In the genomic region with DNA sequence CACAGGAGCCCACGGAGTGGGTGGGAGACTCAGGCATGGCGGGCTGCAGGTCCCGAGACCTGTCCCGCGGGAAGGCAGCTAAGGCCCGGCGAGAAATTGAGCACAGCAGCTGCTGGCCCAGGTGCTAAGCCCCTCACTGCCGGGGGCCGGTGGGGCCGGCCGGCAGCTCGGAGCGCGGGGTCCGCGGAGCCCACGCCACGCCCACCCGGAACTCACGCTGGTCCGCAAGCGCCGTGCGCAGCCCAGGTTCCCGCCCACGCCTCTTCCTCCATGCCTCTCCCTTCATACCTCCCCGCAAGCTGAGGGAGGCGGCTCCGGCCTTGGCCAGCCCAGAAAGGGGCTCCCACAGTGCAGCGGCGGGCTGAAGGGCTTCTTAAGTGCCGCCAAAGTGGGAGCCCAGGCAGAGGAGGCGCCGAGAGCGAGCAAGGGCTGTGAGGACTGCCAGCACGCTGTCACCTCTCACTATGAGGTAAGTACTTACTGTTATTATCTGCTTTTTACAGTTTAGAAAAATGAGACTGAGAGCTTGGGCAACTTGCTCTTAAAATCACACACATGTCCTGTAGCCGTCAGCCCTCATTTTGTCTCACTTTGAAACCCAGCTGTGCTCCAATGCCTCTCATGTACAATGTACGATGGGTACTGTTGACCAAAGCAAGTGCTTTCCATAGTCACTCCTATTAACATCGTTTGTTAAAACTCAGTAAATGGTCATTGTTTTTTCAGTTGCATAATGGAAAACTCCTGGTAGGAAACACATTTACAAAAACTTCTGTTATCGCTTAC, we compare ENCODE assay signal across 1 cellular context.
A peak's percentile ranks its signal among the peaks of the same experiment; 100 is the strongest.
TF ChIP-seq lines count a peak whose summit lies in the region.

No MANE protein-coding gene starts in this region.

TF ChIP-seq in K562, 482 proteins besides CTCF, POLR2A, EP300 and RAD21 (continues in another document):
- no peak for TF ChIP-seq DACH1 (IDR thresholded peaks at IDR 0.05; ENCODE audit: partially characterized antibody)
- TF ChIP-seq, protein P1, sequence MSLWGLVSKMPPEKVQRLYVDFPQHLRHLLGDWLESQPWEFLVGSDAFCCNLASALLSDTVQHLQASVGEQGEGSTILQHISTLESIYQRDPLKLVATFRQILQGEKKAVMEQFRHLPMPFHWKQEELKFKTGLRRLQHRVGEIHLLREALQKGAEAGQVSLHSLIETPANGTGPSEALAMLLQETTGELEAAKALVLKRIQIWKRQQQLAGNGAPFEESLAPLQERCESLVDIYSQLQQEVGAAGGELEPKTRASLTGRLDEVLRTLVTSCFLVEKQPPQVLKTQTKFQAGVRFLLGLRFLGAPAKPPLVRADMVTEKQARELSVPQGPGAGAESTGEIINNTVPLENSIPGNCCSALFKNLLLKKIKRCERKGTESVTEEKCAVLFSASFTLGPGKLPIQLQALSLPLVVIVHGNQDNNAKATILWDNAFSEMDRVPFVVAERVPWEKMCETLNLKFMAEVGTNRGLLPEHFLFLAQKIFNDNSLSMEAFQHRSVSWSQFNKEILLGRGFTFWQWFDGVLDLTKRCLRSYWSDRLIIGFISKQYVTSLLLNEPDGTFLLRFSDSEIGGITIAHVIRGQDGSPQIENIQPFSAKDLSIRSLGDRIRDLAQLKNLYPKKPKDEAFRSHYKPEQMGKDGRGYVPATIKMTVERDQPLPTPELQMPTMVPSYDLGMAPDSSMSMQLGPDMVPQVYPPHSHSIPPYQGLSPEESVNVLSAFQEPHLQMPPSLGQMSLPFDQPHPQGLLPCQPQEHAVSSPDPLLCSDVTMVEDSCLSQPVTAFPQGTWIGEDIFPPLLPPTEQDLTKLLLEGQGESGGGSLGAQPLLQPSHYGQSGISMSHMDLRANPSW (CRISPR knock-in tag; IDR thresholded peaks at IDR 0.05): no peak
- no peak for TF ChIP-seq HNRNPH1 (optimal IDR thresholded peaks at IDR 0.05; ENCODE audit: low read depth, low read length)
- TF ChIP-seq ZNF77 (CRISPR knock-in tag; IDR thresholded peaks at IDR 0.05): no peak
- TF ChIP-seq ZNF644 (tag; IDR thresholded peaks at IDR 0.05; ENCODE audit: low read depth): peak; percentile 49; the same call in 1 of the 2 replicates
- peak; percentile 21; the same call in 1 of the 2 replicates for TF ChIP-seq NFIC (IDR thresholded peaks at IDR 0.05)
- no peak for TF ChIP-seq CCNT2 (IDR thresholded peaks at IDR 0.05; ENCODE audit: borderline replicate concordance, extremely low read depth, insufficient read length, low read depth, low read length)
- TF ChIP-seq ZKSCAN1 (IDR thresholded peaks at IDR 0.05; ENCODE audit: low read depth, low read length): no peak
- TF ChIP-seq ZNF232 (CRISPR knock-in tag; IDR thresholded peaks at IDR 0.05): no peak
- no peak for TF ChIP-seq SLC30A9 (CRISPR knock-in tag; IDR thresholded peaks at IDR 0.05)
- TF ChIP-seq ZNF764 (CRISPR knock-in tag; IDR thresholded peaks at IDR 0.05; ENCODE audit: low read depth): no peak
- TF ChIP-seq ZNF316 (IDR thresholded peaks at IDR 0.05): no peak
- no peak for TF ChIP-seq RFX7 (CRISPR knock-in tag; IDR thresholded peaks at IDR 0.05)
- TF ChIP-seq, protein P2, sequence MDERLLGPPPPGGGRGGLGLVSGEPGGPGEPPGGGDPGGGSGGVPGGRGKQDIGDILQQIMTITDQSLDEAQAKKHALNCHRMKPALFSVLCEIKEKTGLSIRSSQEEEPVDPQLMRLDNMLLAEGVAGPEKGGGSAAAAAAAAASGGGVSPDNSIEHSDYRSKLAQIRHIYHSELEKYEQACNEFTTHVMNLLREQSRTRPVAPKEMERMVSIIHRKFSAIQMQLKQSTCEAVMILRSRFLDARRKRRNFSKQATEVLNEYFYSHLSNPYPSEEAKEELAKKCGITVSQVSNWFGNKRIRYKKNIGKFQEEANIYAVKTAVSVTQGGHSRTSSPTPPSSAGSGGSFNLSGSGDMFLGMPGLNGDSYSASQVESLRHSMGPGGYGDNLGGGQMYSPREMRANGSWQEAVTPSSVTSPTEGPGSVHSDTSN (CRISPR knock-in tag; IDR thresholded peaks at IDR 0.05; ENCODE audit: low read depth): no peak
- TF ChIP-seq, protein P2 (tag; conservative IDR thresholded peaks at IDR 0.05; ENCODE audit: low read depth): no peak
- TF ChIP-seq HNRNPL (IDR thresholded peaks at IDR 0.05; ENCODE audit: low read depth, low read length): no peak
- peak in 1 of 2 experiments; percentile 46; a peak in 1 of 4 replicates for TF ChIP-seq TRIM24 (IDR thresholded peaks at IDR 0.05)
- peak; percentile 33 for TF ChIP-seq PHF20 (IDR thresholded peaks at IDR 0.05; ENCODE audit: partially characterized antibody)
- no peak for TF ChIP-seq RBM39 (optimal IDR thresholded peaks at IDR 0.05; ENCODE audit: low read depth, low read length)
- TF ChIP-seq TBP (optimal IDR thresholded peaks at IDR 0.05; ENCODE audit: low read depth, low read length): peak; percentile 21
- TF ChIP-seq TSC22D4 (tag; IDR thresholded peaks at IDR 0.05): no peak
- no peak for TF ChIP-seq PHTF2 (CRISPR knock-in tag; IDR thresholded peaks at IDR 0.05)
- TF ChIP-seq NELFE (IDR thresholded peaks at IDR 0.05; ENCODE audit: insufficient read depth, insufficient read length): no peak
- peak; percentile 42; the same call in 1 of the 2 replicates for TF ChIP-seq GATAD2A (IDR thresholded peaks at IDR 0.05)
- TF ChIP-seq RBM17 (IDR thresholded peaks at IDR 0.05; ENCODE audit: borderline replicate concordance, low read depth, low read length): no peak
- TF ChIP-seq SRSF3 (IDR thresholded peaks at IDR 0.05; ENCODE audit: insufficient read depth, low read length): no peak
- TF ChIP-seq, protein P3, sequence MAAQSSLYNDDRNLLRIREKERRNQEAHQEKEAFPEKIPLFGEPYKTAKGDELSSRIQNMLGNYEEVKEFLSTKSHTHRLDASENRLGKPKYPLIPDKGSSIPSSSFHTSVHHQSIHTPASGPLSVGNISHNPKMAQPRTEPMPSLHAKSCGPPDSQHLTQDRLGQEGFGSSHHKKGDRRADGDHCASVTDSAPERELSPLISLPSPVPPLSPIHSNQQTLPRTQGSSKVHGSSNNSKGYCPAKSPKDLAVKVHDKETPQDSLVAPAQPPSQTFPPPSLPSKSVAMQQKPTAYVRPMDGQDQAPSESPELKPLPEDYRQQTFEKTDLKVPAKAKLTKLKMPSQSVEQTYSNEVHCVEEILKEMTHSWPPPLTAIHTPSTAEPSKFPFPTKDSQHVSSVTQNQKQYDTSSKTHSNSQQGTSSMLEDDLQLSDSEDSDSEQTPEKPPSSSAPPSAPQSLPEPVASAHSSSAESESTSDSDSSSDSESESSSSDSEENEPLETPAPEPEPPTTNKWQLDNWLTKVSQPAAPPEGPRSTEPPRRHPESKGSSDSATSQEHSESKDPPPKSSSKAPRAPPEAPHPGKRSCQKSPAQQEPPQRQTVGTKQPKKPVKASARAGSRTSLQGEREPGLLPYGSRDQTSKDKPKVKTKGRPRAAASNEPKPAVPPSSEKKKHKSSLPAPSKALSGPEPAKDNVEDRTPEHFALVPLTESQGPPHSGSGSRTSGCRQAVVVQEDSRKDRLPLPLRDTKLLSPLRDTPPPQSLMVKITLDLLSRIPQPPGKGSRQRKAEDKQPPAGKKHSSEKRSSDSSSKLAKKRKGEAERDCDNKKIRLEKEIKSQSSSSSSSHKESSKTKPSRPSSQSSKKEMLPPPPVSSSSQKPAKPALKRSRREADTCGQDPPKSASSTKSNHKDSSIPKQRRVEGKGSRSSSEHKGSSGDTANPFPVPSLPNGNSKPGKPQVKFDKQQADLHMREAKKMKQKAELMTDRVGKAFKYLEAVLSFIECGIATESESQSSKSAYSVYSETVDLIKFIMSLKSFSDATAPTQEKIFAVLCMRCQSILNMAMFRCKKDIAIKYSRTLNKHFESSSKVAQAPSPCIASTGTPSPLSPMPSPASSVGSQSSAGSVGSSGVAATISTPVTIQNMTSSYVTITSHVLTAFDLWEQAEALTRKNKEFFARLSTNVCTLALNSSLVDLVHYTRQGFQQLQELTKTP (IDR thresholded peaks at IDR 0.05; ENCODE audit: low read depth in 1 of 2, partially characterized antibody in 2 of 2): peak in 1 of 2 experiments; percentile 69
- TF ChIP-seq ZFP30 (CRISPR knock-in tag; IDR thresholded peaks at IDR 0.05; ENCODE audit: borderline replicate concordance): no peak
- no peak for TF ChIP-seq ZNF583 (CRISPR knock-in tag; IDR thresholded peaks at IDR 0.05)
- TF ChIP-seq FOXK2 (conservative IDR thresholded peaks at IDR 0.05 in 1 of 2, IDR thresholded peaks at IDR 0.05 in 1 of 2; ENCODE audit: low read depth in 2 of 2): no peak
- peak; percentile 76 for TF ChIP-seq L3MBTL2 (IDR thresholded peaks at IDR 0.05)
- no peak for TF ChIP-seq RBM25 (IDR thresholded peaks at IDR 0.05; ENCODE audit: low read depth, low read length, severe bottlenecking)
- no peak for TF ChIP-seq BRF1 (IDR thresholded peaks at IDR 0.05; ENCODE audit: borderline replicate concordance, extremely low read depth, insufficient read length)
- no peak for TF ChIP-seq PYGO2 (tag; IDR thresholded peaks at IDR 0.05)
- TF ChIP-seq CBX3 (IDR thresholded peaks at IDR 0.05; ENCODE audit: borderline replicate concordance in 1 of 2, low read length in 2 of 2): no peak
- no peak for TF ChIP-seq MTA1 (IDR thresholded peaks at IDR 0.05; ENCODE audit: borderline replicate concordance)
- TF ChIP-seq NFRKB (IDR thresholded peaks at IDR 0.05; ENCODE audit: low read depth): peak; percentile 80
- no peak for TF ChIP-seq NFIX (CRISPR knock-in tag; IDR thresholded peaks at IDR 0.05; ENCODE audit: low read depth)
- TF ChIP-seq, protein P4, sequence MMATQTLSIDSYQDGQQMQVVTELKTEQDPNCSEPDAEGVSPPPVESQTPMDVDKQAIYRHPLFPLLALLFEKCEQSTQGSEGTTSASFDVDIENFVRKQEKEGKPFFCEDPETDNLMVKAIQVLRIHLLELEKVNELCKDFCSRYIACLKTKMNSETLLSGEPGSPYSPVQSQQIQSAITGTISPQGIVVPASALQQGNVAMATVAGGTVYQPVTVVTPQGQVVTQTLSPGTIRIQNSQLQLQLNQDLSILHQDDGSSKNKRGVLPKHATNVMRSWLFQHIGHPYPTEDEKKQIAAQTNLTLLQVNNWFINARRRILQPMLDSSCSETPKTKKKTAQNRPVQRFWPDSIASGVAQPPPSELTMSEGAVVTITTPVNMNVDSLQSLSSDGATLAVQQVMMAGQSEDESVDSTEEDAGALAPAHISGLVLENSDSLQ (IDR thresholded peaks at IDR 0.05): 0 out of 2 replicates have a peak, but pooled peaks have one; percentile 13
- no peak for TF ChIP-seq SMARCE1 (IDR thresholded peaks at IDR 0.05)
- TF ChIP-seq SIN3B (IDR thresholded peaks at IDR 0.05; ENCODE audit: low read depth): no peak
- TF ChIP-seq, protein P5, sequence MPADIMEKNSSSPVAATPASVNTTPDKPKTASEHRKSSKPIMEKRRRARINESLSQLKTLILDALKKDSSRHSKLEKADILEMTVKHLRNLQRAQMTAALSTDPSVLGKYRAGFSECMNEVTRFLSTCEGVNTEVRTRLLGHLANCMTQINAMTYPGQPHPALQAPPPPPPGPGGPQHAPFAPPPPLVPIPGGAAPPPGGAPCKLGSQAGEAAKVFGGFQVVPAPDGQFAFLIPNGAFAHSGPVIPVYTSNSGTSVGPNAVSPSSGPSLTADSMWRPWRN (IDR thresholded peaks at IDR 0.05; ENCODE audit: low read depth): no peak
- TF ChIP-seq KDM5B (IDR thresholded peaks at IDR 0.05; ENCODE audit: insufficient replicate concordance, low read depth, low read length): no peak
- peak; percentile 69 to 80; a peak in 3 of 4 replicates for TF ChIP-seq MAZ (CRISPR knock-in tag; conservative IDR thresholded peaks at IDR 0.05 in 1 of 2, IDR thresholded peaks at IDR 0.05 in 1 of 2)
- TF ChIP-seq ZNF507 (tag; conservative IDR thresholded peaks at IDR 0.05): no peak
- TF ChIP-seq ZNF3 (CRISPR knock-in tag; IDR thresholded peaks at IDR 0.05): no peak
- 0 out of 2 replicates have a peak, but pooled peaks have one; percentile 32 for TF ChIP-seq SREBF2 (CRISPR knock-in tag; IDR thresholded peaks at IDR 0.05)
- TF ChIP-seq BRD4 (IDR thresholded peaks at IDR 0.05): no peak
- TF ChIP-seq, protein P6, sequence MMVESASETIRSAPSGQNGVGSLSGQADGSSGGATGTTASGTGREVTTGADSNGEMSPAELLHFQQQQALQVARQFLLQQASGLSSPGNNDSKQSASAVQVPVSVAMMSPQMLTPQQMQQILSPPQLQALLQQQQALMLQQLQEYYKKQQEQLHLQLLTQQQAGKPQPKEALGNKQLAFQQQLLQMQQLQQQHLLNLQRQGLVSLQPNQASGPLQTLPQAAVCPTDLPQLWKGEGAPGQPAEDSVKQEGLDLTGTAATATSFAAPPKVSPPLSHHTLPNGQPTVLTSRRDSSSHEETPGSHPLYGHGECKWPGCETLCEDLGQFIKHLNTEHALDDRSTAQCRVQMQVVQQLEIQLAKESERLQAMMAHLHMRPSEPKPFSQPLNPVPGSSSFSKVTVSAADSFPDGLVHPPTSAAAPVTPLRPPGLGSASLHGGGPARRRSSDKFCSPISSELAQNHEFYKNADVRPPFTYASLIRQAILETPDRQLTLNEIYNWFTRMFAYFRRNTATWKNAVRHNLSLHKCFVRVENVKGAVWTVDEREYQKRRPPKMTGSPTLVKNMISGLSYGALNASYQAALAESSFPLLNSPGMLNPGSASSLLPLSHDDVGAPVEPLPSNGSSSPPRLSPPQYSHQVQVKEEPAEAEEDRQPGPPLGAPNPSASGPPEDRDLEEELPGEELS (CRISPR knock-in tag; IDR thresholded peaks at IDR 0.05; ENCODE audit: borderline replicate concordance): no peak
- peak; percentile 89 for TF ChIP-seq TRIM28 (IDR thresholded peaks at IDR 0.05)
- TF ChIP-seq, protein P7, sequence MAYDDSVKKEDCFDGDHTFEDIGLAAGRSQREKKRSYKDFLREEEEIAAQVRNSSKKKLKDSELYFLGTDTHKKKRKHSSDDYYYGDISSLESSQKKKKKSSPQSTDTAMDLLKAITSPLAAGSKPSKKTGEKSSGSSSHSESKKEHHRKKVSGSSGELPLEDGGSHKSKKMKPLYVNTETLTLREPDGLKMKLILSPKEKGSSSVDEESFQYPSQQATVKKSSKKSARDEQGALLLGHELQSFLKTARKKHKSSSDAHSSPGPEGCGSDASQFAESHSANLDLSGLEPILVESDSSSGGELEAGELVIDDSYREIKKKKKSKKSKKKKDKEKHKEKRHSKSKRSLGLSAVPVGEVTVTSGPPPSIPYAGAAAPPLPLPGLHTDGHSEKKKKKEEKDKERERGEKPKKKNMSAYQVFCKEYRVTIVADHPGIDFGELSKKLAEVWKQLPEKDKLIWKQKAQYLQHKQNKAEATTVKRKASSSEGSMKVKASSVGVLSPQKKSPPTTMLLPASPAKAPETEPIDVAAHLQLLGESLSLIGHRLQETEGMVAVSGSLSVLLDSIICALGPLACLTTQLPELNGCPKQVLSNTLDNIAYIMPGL (CRISPR knock-in tag; IDR thresholded peaks at IDR 0.05): no peak
